ENCODE assay signal across 8 cellular contexts in genomic region chr3:141797819-141798405, GRCh38. TPM values are rescaled to one million over a fixed set of nuclear protein-coding genes. Genes with fewer than 3 reads are reported as not detected.
DNase-seq lines count a peak whose midpoint lies in the region; ATAC-seq, FAIRE-seq and TF ChIP-seq lines count a peak whose summit lies in the region.

No MANE protein-coding gene starts in this region.

- peak overlapping the region; percentile 75 for H3K9ac ChIP-seq in astrocyte (ENCODE audit: low read length)

- H3K36me3 Mint-ChIP-seq in astrocyte (ENCODE audit: low read depth, unreplicated experiment): peaks cover 8% of the 10 kb centered on the region
- H3K36me3 Mint-ChIP-seq in stimulated activated effector memory CD8-positive, alpha-beta T cell treated with anti-CD3 and anti-CD28 coated beads, Interleukin-12 subunit alpha, Interleukin-12 subunit beta, amount 100 ng/mL, for 72 hours: peaks cover 8% of the 10 kb centered on the region

- H3K4me1 ChIP-seq in astrocyte (ENCODE audit: insufficient read depth, low read length): peaks cover 8% of the 10 kb centered on the region

- ATAC-seq in stimulated activated effector memory CD8-positive, alpha-beta T cell treated with anti-CD3 and anti-CD28 coated beads, Interleukin-12 subunit alpha, Interleukin-12 subunit beta, amount 100 ng/mL, for 72 hours: no peak

- peak overlapping the region; percentile 47 for H3K4me3 ChIP-seq in Jurkat, Clone E6-1 (ENCODE audit: low read length)
- H3K4me3 ChIP-seq in astrocyte (ENCODE audit: insufficient read depth, low read depth, low read length): peak overlapping the region; percentile 56

- peaks cover 11% of the 10 kb centered on the region for H3K27me3 Mint-ChIP-seq in astrocyte (ENCODE audit: low read depth, unreplicated experiment)

- H3K27me3 ChIP-seq in astrocyte (ENCODE audit: insufficient read depth, low read length): no peaks in the 10 kb centered on the region
- H3K27me3 ChIP-seq in layer of hippocampus (ENCODE audit: control insufficient read depth, insufficient read depth, low read length): no peaks in the 10 kb centered on the region

- DNase-seq in Jurkat, Clone E6-1 (ENCODE audit: low read depth, low spot score): no peak
- no peak for DNase-seq in astrocyte (ENCODE audit: low read depth)
- peak in 1 of 2 donors; percentile 55 for DNase-seq in stimulated activated effector memory CD8-positive, alpha-beta T cell treated with anti-CD3 and anti-CD28 coated beads, Interleukin-12 subunit alpha, Interleukin-12 subunit beta, amount 100 ng/mL, for 72 hours (ENCODE audit: low spot score in 2 of 2)
- no peak for DNase-seq in COR-L47 (lab: John Stamatoyannopoulos, UW)
- no peak for DNase-seq in mucosa of gallbladder (ENCODE audit: low spot score)
- no peak for DNase-seq in HuH-7 (ENCODE audit: low spot score)
- no peak for DNase-seq in SK-N-DZ (ENCODE audit: low spot score)

- no peaks in the 10 kb centered on the region for H3K36me3 ChIP-seq in astrocyte (ENCODE audit: insufficient read depth, low read length)

- H3K4me3 Mint-ChIP-seq in astrocyte (ENCODE audit: unreplicated experiment): peak overlapping the region; percentile 68
- H3K4me3 Mint-ChIP-seq in stimulated activated effector memory CD8-positive, alpha-beta T cell treated with anti-CD3 and anti-CD28 coated beads, Interleukin-12 subunit alpha, Interleukin-12 subunit beta, amount 100 ng/mL, for 72 hours: peak overlapping the region; percentile 81

- H3K27ac ChIP-seq in astrocyte (ENCODE audit: low read depth, low read length): no peak overlapping the region
- H3K27ac ChIP-seq in layer of hippocampus (ENCODE audit: low read depth, low read length): peak overlapping the region; percentile 82

- FAIRE-seq in astrocyte (lab: Jason Lieb, UNC): no peak

- peak overlapping the region; percentile 90 for H3K4me2 ChIP-seq in astrocyte (ENCODE audit: low read length)

- no peaks in the 10 kb centered on the region for H4K20me1 ChIP-seq in astrocyte (ENCODE audit: insufficient read depth, low read length)

- H3K79me2 ChIP-seq in astrocyte (ENCODE audit: insufficient read depth, low read length): no peaks in the 10 kb centered on the region

- peaks cover 11% of the 10 kb centered on the region for H3K4me1 Mint-ChIP-seq in astrocyte (ENCODE audit: low read depth, unreplicated experiment)
- peaks cover 51% of the 10 kb centered on the region for H3K4me1 Mint-ChIP-seq in stimulated activated effector memory CD8-positive, alpha-beta T cell treated with anti-CD3 and anti-CD28 coated beads, Interleukin-12 subunit alpha, Interleukin-12 subunit beta, amount 100 ng/mL, for 72 hours

- H3K27ac Mint-ChIP-seq in astrocyte (ENCODE audit: unreplicated experiment): peak overlapping the region; percentile 69
- H3K27ac Mint-ChIP-seq in stimulated activated effector memory CD8-positive, alpha-beta T cell treated with anti-CD3 and anti-CD28 coated beads, Interleukin-12 subunit alpha, Interleukin-12 subunit beta, amount 100 ng/mL, for 72 hours: peak overlapping the region; percentile 98

- no peak for TF ChIP-seq CTCF in astrocyte (IDR thresholded peaks at IDR 0.05; ENCODE audit: insufficient read depth, low read depth, low read length)

- no peaks in the 10 kb centered on the region for H3K9me3 ChIP-seq in astrocyte (ENCODE audit: insufficient read depth, low read depth, low read length)

- H2AFZ ChIP-seq in astrocyte (ENCODE audit: low read depth, low read length): peak overlapping the region; percentile 96

- peaks cover 15% of the 10 kb centered on the region for H3K9me3 Mint-ChIP-seq in astrocyte (ENCODE audit: unreplicated experiment)
- H3K9me3 Mint-ChIP-seq in stimulated activated effector memory CD8-positive, alpha-beta T cell treated with anti-CD3 and anti-CD28 coated beads, Interleukin-12 subunit alpha, Interleukin-12 subunit beta, amount 100 ng/mL, for 72 hours: no peaks in the 10 kb centered on the region

RNA-seq across cellular contexts. Expression of gene GRK7, which starts 34.7 kb away (rescaled TPM):
- not detected for polyA plus RNA-seq in Jurkat, Clone E6-1 (2012; ENCODE audit: insufficient read depth, insufficient read length)
- not detected in 2 replicates for total RNA-seq in astrocyte
- total RNA-seq in mucosa of gallbladder: not detected
- not detected in 2 replicates for polyA plus RNA-seq in SK-N-DZ (2014; cell fraction: cytosol; rRNA removed)
- not detected in 2 replicates for polyA plus RNA-seq in SK-N-DZ (2014; cell fraction: nucleus; rRNA removed)

RNA-seq across cellular contexts. Expression of gene RNF7, which starts 59.8 kb away (rescaled TPM):
- polyA plus RNA-seq in Jurkat, Clone E6-1 (2012; ENCODE audit: insufficient read depth, insufficient read length): 64.1 TPM
- total RNA-seq in astrocyte (166 and 168 TPM in 2 replicates), mucosa of gallbladder (88.2 TPM)
- 113 and 136 TPM in 2 replicates for polyA plus RNA-seq in SK-N-DZ (2014; cell fraction: cytosol; rRNA removed)
- polyA plus RNA-seq in SK-N-DZ (2014; cell fraction: nucleus; rRNA removed): 71.1 and 75.1 TPM in 2 replicates
